12 cellular contexts compared by ENCODE assay signal in genomic region chr3:156760333-156760732, GRCh38.
DNase-seq lines count a peak whose midpoint lies in the region; ATAC-seq, FAIRE-seq and TF ChIP-seq lines count a peak whose summit lies in the region.
"Had no signal": no experiment of that assay in that cellular context is flagged by ENCODE, and none has a peak within 500 bp of the region (broad histone marks: within the 10 kb centered on the region; RNA-seq: fewer than 3 reads in every experiment).

No MANE protein-coding gene starts in this region.

- H3K36me3 ChIP-seq in subcutaneous abdominal adipose tissue (ENCODE audit: control insufficient read depth in 5 of 5, insufficient read depth in 5 of 5, low read length in 5 of 5) (no peaks in the 10 kb centered on the region), pancreas (no peaks in the 10 kb centered on the region), ovary (no peaks in the 10 kb centered on the region)
- H3K36me3 ChIP-seq: left ventricle myocardium inferior, tibial nerve had no signal

- H3K27me3 ChIP-seq in subcutaneous abdominal adipose tissue (ENCODE audit: control insufficient read depth in 5 of 5, insufficient read depth in 4 of 5, low read length in 5 of 5) (no peaks in the 10 kb centered on the region), pancreas (no peaks in the 10 kb centered on the region), ovary (no peaks in the 10 kb centered on the region)
- H3K27me3 ChIP-seq: tibial nerve had no signal

- H3K9ac ChIP-seq in subcutaneous abdominal adipose tissue (ENCODE audit: low read length in 5 of 5): no peak overlapping the region
- H3K9ac ChIP-seq: SK-N-SH had no signal

- H3K9me3 ChIP-seq in subcutaneous abdominal adipose tissue (ENCODE audit: control insufficient read depth in 5 of 5, low read length in 5 of 5) (no peaks in the 10 kb centered on the region), pancreas (no peaks in the 10 kb centered on the region), ovary (no peaks in the 10 kb centered on the region)
- H3K9me3 ChIP-seq: SK-N-SH, tibial nerve had no signal

- peaks cover 0 to 15% (median 4%) of the 10 kb centered on the region in 5 donors for H3K4me1 ChIP-seq in subcutaneous abdominal adipose tissue (ENCODE audit: control insufficient read depth in 5 of 5, insufficient read depth in 5 of 5, low read length in 5 of 5)
- no peaks in the 10 kb centered on the region for H3K4me1 ChIP-seq in pancreas
- H3K4me1 ChIP-seq in ovary (ENCODE audit: insufficient read depth): no peaks in the 10 kb centered on the region

- no peak for FAIRE-seq in pancreas (lab: Jason Lieb, UNC)

- peak overlapping the region; percentile 32 for H3K27ac ChIP-seq in subcutaneous abdominal adipose tissue (ENCODE audit: low read depth, low read length)
- H3K27ac ChIP-seq in pancreas: no peak overlapping the region
- no peak overlapping the region for H3K27ac ChIP-seq in ovary
- H3K27ac ChIP-seq: left ventricle myocardium inferior, tibial nerve had no signal

- ATAC-seq in HG02840 (IDR thresholded peaks at IDR 0.05; ENCODE audit: low FRiP score, unreplicated experiment) (peak; percentile 68), pancreas (no peak)

- TF ChIP-seq CTCF in pancreas (IDR thresholded peaks at IDR 0.05): no peak
- no peak for TF ChIP-seq CTCF in ovary (IDR thresholded peaks at IDR 0.05)

- no peak for TF ChIP-seq POLR2A in ovary (IDR thresholded peaks at IDR 0.05)

- H3K4me3 ChIP-seq in subcutaneous abdominal adipose tissue (ENCODE audit: low read depth in 1 of 5, low read length in 5 of 5) (no peak overlapping the region), pancreas (no peak overlapping the region), ovary (no peak overlapping the region)
- H3K4me3 ChIP-seq: left ventricle myocardium inferior, tibial nerve had no signal

- intact Hi-C loops in pancreas (cut with DNase I) (no loop called here), ovary (cut with DNase I) (no loop called here)

- peak; percentile 37 for DNase-seq in NOMO-1 treated with DMSO at 0.1 percent for 48 hours (lab: John Stamatoyannopoulos, UW; ENCODE audit: unreplicated experiment)
- DNase-seq in NOMO-1 treated with dmso at 0.1 percent for 144 hours (lab: John Stamatoyannopoulos, UW; ENCODE audit: unreplicated experiment): no peak
- DNase-seq in MV-4-11 (lab: John Stamatoyannopoulos, UW): peak; percentile 60
- DNase-seq in pancreas: no peak
- DNase-seq in ovary: no peak
- no peak for DNase-seq in DMS53 treated with DMSO at 0.1 percent for 48 hours (lab: John Stamatoyannopoulos, UW; ENCODE audit: unreplicated experiment)
- DNase-seq: ACHN, left ventricle myocardium inferior, SK-N-SH had no signal

- no peak for TF ChIP-seq EP300 in ovary (IDR thresholded peaks at IDR 0.05)

Comparison
In these comparisons a context has a peak if more than half of its experiments do, and no peak if none do; other contexts are left out.
1. DNase-seq: peak in NOMO-1 treated with DMSO at 0.1 percent for 48 hours (single experiment) and MV-4-11 (single experiment); none in NOMO-1 treated with dmso at 0.1 percent for 144 hours (single experiment), pancreas (0 of 6), ovary (0 of 5) and DMS53 treated with DMSO at 0.1 percent for 48 hours (single experiment).